In the genomic region with DNA sequence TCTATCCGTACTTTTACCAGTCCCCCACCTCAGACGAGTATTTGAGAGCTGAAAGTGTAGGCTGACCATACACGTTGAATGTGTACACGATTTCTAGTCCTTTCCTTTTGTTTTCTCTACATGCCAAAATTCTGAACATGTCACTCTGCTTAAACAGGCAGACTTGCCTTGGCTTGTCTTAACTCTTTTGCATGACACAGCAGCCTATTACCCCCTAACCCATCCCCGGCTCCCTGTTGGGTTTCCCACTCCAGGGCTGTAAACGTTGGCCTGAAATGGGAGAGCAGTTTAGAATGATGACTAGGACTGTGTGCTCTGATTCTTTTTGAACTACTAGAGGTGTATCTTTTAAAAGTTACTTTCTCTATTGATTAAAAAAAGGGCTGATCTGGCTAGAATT, we compare ENCODE assay signal across 1 cellular context.
TF ChIP-seq lines count a peak whose summit lies in the region.

No MANE protein-coding gene starts in this region.

TF ChIP-seq in H1, 55 proteins besides CTCF, POLR2A, EP300 and RAD21:
- TF ChIP-seq TEAD4 (IDR thresholded peaks at IDR 0.05; ENCODE audit: low read depth, low read length) (no peak), NANOG (IDR thresholded peaks at IDR 0.05; ENCODE audit: insufficient read depth, low read depth, low read length, poor library complexity, severe bottlenecking) (peak; percentile 55), EZH2 (IDR thresholded peaks at IDR 0.05; ENCODE audit: low read depth, low read length, severe bottlenecking) (no peak), RBBP5 (IDR thresholded peaks at IDR 0.05; ENCODE audit: borderline replicate concordance, low read depth, low read length) (no peak)
